Comparison of ENCODE assay signal across 19 cellular contexts in the genomic region with DNA sequence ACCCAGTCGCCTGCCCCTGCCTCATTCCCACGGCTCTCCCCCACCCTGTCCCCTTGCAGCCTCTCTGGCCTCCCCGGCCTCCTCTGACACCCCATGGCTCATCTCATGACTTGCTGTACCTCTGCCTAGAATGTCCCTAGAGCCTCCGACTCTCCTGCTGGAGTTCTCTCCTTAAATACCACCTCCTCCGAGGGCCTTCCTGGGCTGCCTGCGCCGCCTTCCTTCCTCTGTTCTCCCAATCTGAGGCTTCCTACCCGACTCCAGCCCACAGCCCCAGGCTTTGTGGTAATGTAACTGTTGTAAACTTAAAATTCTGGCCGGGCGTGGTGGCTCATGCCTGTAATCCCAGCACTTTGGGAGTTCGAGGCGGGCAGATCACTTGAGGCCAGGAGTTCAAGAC. TPM values are rescaled to one million over a fixed set of nuclear protein-coding genes. Genes with fewer than 3 reads are reported as not detected.
A peak's percentile ranks its signal among the peaks of the same experiment; 100 is the strongest.
DNase-seq lines count a peak whose midpoint lies in the region; ATAC-seq and TF ChIP-seq lines count a peak whose summit lies in the region.
"Had no signal": no experiment of that assay in that cellular context is flagged by ENCODE, and none has a peak within 500 bp of the region (broad histone marks: within the 10 kb centered on the region; RNA-seq: fewer than 3 reads in every experiment).

No MANE protein-coding gene starts in this region.

- H2BK12ac ChIP-seq in neuronal stem cell (ENCODE audit: low read length): peak overlapping the region; percentile 58

- H2AK5ac ChIP-seq in neuronal stem cell (ENCODE audit: low read depth, low read length): no peak overlapping the region

- H3K18ac ChIP-seq in neuronal stem cell (ENCODE audit: low read length): no peak overlapping the region

- H2BK120ac ChIP-seq in neuronal stem cell (ENCODE audit: low read depth, low read length): no peak overlapping the region

- in situ Hi-C loops in GM23248 (cut with MboI): no loop called here

- no peak overlapping the region for H3K4me3 ChIP-seq in heart right ventricle
- H3K4me3 ChIP-seq in RWPE2 (ENCODE audit: severe bottlenecking): no peak overlapping the region
- H3K4me3 ChIP-seq in neuronal stem cell (ENCODE audit: low read length in 2 of 2): no peak overlapping the region
- no peak overlapping the region for H3K4me3 ChIP-seq in GM23248
- H3K4me3 ChIP-seq: BLaER1 treated with 17β-estradiol and CSF1 and Interleukin-3, amounts not matched to agents 10 nM and 100 nM had no signal

- H3K4me1 ChIP-seq in heart right ventricle: peaks cover 0 to 10% (median 5%) of the 10 kb centered on the region in 9 donors
- no peaks in the 10 kb centered on the region for H3K4me1 ChIP-seq in RWPE2 (ENCODE audit: insufficient read depth, poor library complexity, severe bottlenecking)
- H3K4me1 ChIP-seq in neuronal stem cell (ENCODE audit: control insufficient read depth in 2 of 2, insufficient read depth in 1 of 2, low read depth in 1 of 2, low read length in 2 of 2): no peaks in the 10 kb centered on the region
- H3K4me1 ChIP-seq in GM23248 (ENCODE audit: insufficient read depth): no peaks in the 10 kb centered on the region
- H3K4me1 ChIP-seq: Caco-2 had no signal

- H3K9me3 ChIP-seq in heart right ventricle (no peaks in the 10 kb centered on the region), RWPE2 (ENCODE audit: severe bottlenecking) (no peaks in the 10 kb centered on the region), neuronal stem cell (replicated peaks in 1 of 2; ENCODE audit: control insufficient read depth in 2 of 2, insufficient read depth in 1 of 2, low read depth in 1 of 2, low read length in 2 of 2) (no peaks in the 10 kb centered on the region), GM23248 (ENCODE audit: low read depth) (no peaks in the 10 kb centered on the region)
- H3K9me3 ChIP-seq: BLaER1 treated with 17β-estradiol and CSF1 and Interleukin-3, amounts not matched to agents 10 nM and 100 nM; Caco-2 had no signal

- H3K23ac ChIP-seq in neuronal stem cell (ENCODE audit: low read depth, low read length, poor library complexity): no peak overlapping the region

- no peaks in the 10 kb centered on the region for H3K27me3 ChIP-seq in heart right ventricle
- no peaks in the 10 kb centered on the region for H3K27me3 ChIP-seq in RWPE2 (ENCODE audit: insufficient read depth, poor library complexity, severe bottlenecking)
- no peaks in the 10 kb centered on the region for H3K27me3 ChIP-seq in neuronal stem cell (ENCODE audit: control insufficient read depth in 3 of 3, insufficient read depth in 3 of 3, low read depth in 1 of 3, low read length in 3 of 3)
- H3K27me3 ChIP-seq in GM23248 (replicated peaks; ENCODE audit: insufficient read depth): peaks cover 12% of the 10 kb centered on the region
- H3K27me3 ChIP-seq: BLaER1 treated with 17β-estradiol and CSF1 and Interleukin-3, amounts not matched to agents 10 nM and 100 nM had no signal

- TF ChIP-seq CTCF in heart right ventricle (IDR thresholded peaks at IDR 0.05): no peak
- TF ChIP-seq CTCF in RWPE2 (IDR thresholded peaks at IDR 0.05; ENCODE audit: poor library complexity, severe bottlenecking): no peak

- no peak overlapping the region for H3K9ac ChIP-seq in neuronal stem cell (ENCODE audit: low read depth, low read length, poor library complexity)
- H3K9ac ChIP-seq in GM23248: no peak overlapping the region
- H3K9ac ChIP-seq: BLaER1 treated with 17β-estradiol and CSF1 and Interleukin-3, amounts not matched to agents 10 nM and 100 nM had no signal

- H3K79me1 ChIP-seq in neuronal stem cell (ENCODE audit: low read depth, low read length): no peaks in the 10 kb centered on the region

- no peak overlapping the region for H4K8ac ChIP-seq in neuronal stem cell (ENCODE audit: low read depth, low read length)

- no peak overlapping the region for H2BK15ac ChIP-seq in neuronal stem cell (ENCODE audit: low read length)

- H3K27ac ChIP-seq in heart right ventricle: no peak overlapping the region
- H3K27ac ChIP-seq in RWPE2 (ENCODE audit: poor library complexity, severe bottlenecking): no peak overlapping the region
- no peak overlapping the region for H3K27ac ChIP-seq in neuronal stem cell (replicated peaks; ENCODE audit: low read length)
- no peak overlapping the region for H3K27ac ChIP-seq in GM23248
- H3K27ac ChIP-seq: BLaER1 treated with 17β-estradiol and CSF1 and Interleukin-3, amounts not matched to agents 10 nM and 100 nM; C4-2B had no signal

- H2BK5ac ChIP-seq in neuronal stem cell (ENCODE audit: low read length): no peak overlapping the region

- no peaks in the 10 kb centered on the region for H3K79me2 ChIP-seq in GM23248 (ENCODE audit: insufficient read depth)

- intact Hi-C loops in cardiac septum (cut with DNase I): no loop called here
- intact Hi-C loops in heart right ventricle (cut with DNase I): no loop called here

- H3K4me2 ChIP-seq in neuronal stem cell (ENCODE audit: insufficient read depth, low read length, poor library complexity, severe bottlenecking) (no peak overlapping the region), GM23248 (ENCODE audit: unreplicated experiment) (no peak overlapping the region)

- no peaks in the 10 kb centered on the region for H3F3A ChIP-seq in GM23248 (ENCODE audit: insufficient read depth)

- 90 to 96% methylated on average over 12 of the region's 12 CpGs for WGBS in heart right ventricle, 2 donors
- WGBS in neuronal stem cell (ENCODE audit: extremely low coverage in 2 of 2, insufficient read length in 2 of 2, insufficient replicate concordance in 1 of 2), 2 donors: no CpG with 5 or more reads among the region's 12 CpGs
- WGBS in GM23248 (ENCODE audit: low coverage in 1 of 2, low lambda C conversion rate in 2 of 2, missing lambda C conversion rate in 2 of 2), 2 experiments: 59 to 69% methylated on average over 12 of the region's 12 CpGs

- no peaks in the 10 kb centered on the region for H4K20me1 ChIP-seq in GM23248 (ENCODE audit: insufficient read depth)
- H4K20me1 ChIP-seq: BLaER1 treated with 17β-estradiol and CSF1 and Interleukin-3, amounts not matched to agents 10 nM and 100 nM had no signal

- no peak overlapping the region for H2AFZ ChIP-seq in neuronal stem cell (ENCODE audit: low read length)
- no peak overlapping the region for H2AFZ ChIP-seq in GM23248

- no peak overlapping the region for H4K91ac ChIP-seq in neuronal stem cell (ENCODE audit: low read depth, low read length, poor library complexity)

- H3K9me2 ChIP-seq in GM23248 (ENCODE audit: insufficient read depth): no peaks in the 10 kb centered on the region

- no peaks in the 10 kb centered on the region for H3K36me3 ChIP-seq in heart right ventricle
- H3K36me3 ChIP-seq in RWPE2 (ENCODE audit: low read depth): no peaks in the 10 kb centered on the region
- no peaks in the 10 kb centered on the region for H3K36me3 ChIP-seq in neuronal stem cell (replicated peaks in 1 of 2; ENCODE audit: control insufficient read depth in 2 of 2, insufficient read depth in 2 of 2, low read length in 2 of 2)
- no peaks in the 10 kb centered on the region for H3K36me3 ChIP-seq in GM23248 (ENCODE audit: low read depth)
- H3K36me3 ChIP-seq: BLaER1 treated with 17β-estradiol and CSF1 and Interleukin-3, amounts not matched to agents 10 nM and 100 nM had no signal

- DNase-seq in cardiac septum (ENCODE audit: low spot score) (peak; percentile 69), heart right ventricle (no peak), RWPE2 (ENCODE audit: low spot score) (peak; percentile 34), neuronal stem cell (ENCODE audit: low spot score) (no peak), GM23248 (no peak)
- DNase-seq: 8988T; ACHN; Caco-2; Calu3; CD4-positive, alpha-beta T cell; CD8-positive, alpha-beta T cell; DMS79 treated with DMSO at 0.1 percent for 48 hours; GF-D8 had no signal

- ATAC-seq in heart right ventricle (no peak), RWPE2 (ENCODE audit: low read depth) (no peak), GM21723 (IDR thresholded peaks at IDR 0.05; ENCODE audit: unreplicated experiment) (no peak)
- ATAC-seq: CD8-positive, alpha-beta T cell had no signal

- no peak overlapping the region for H3K14ac ChIP-seq in neuronal stem cell (ENCODE audit: low read length)

- H3K4ac ChIP-seq in neuronal stem cell (ENCODE audit: low read length): no peak overlapping the region

RNA-seq across cellular contexts. Expression of a gene that starts 27.7 kb away (rescaled TPM):
- not detected for total RNA-seq in cardiac septum
- total RNA-seq in heart right ventricle: not detected
- not detected for polyA plus RNA-seq in heart right ventricle
- polyA plus RNA-seq in neuronal stem cell (2013, experiment 1 of 2): not detected
- polyA plus RNA-seq in neuronal stem cell (2013, experiment 2 of 2): not detected
- not detected in 2 replicates for total RNA-seq in GM23248 (2014; rRNA removed; shearing (Covaris generic))
- polyA plus RNA-seq in GM23248 (2016; fragmentation: Nextera tagmentation; extraction: Ambion mirVana): not detected in 2 replicates
- total RNA-seq: A673; Caco-2; Calu3; CD8-positive, alpha-beta T cell had no signal
- polyA plus RNA-seq: AG04450, BJ had no signal

RNA-seq across cellular contexts. Expression of a gene that starts 40.3 kb away (rescaled TPM):
- total RNA-seq in cardiac septum (not detected), heart right ventricle (under 1 TPM in 2 of 10 donors, not detected in 8; 0.40 to 0.49 TPM)
- polyA plus RNA-seq in heart right ventricle (under 1 TPM in 1 of 2 donors, not detected in 1; 0.09 TPM), GM23248 (2016; fragmentation: Nextera tagmentation; extraction: Ambion mirVana) (not detected in 2 replicates)
- polyA plus RNA-seq in neuronal stem cell (2013, experiment 1 of 2): not detected
- not detected for polyA plus RNA-seq in neuronal stem cell (2013, experiment 2 of 2)
- total RNA-seq in GM23248 (2014; rRNA removed; shearing (Covaris generic)): not detected in 2 replicates
- total RNA-seq: Caco-2; Calu3; CD4-positive, alpha-beta T cell; CD8-positive, alpha-beta T cell had no signal
- polyA plus RNA-seq: AG04450, BJ had no signal

RNA-seq across cellular contexts. Expression of a gene that starts 49.5 kb away (rescaled TPM):
- total RNA-seq in cardiac septum: 0.97 TPM
- total RNA-seq in heart right ventricle: 1 to 10 TPM in 1 of 10 donors, under 1 TPM in 8, not detected in 1; 0.17 to 1.4 (median 0.54) TPM
- polyA plus RNA-seq in heart right ventricle: under 1 TPM; 0.10 to 0.15 TPM
- polyA plus RNA-seq in neuronal stem cell (2013, experiment 1 of 2): not detected
- polyA plus RNA-seq in neuronal stem cell (2013, experiment 2 of 2): not detected
- not detected in 2 replicates for total RNA-seq in GM23248 (2014; rRNA removed; shearing (Covaris generic))
- not detected in 2 replicates for polyA plus RNA-seq in GM23248 (2016; fragmentation: Nextera tagmentation; extraction: Ambion mirVana)
- total RNA-seq: A673, Caco-2, Calu3 had no signal
- polyA plus RNA-seq: AG04450, BJ had no signal

RNA-seq across cellular contexts. Expression of a gene that starts 50.9 kb away (rescaled TPM):
- total RNA-seq in cardiac septum: not detected
- not detected for total RNA-seq in heart right ventricle
- not detected for polyA plus RNA-seq in heart right ventricle
- polyA plus RNA-seq in neuronal stem cell (2013, experiment 1 of 2): not detected
- not detected for polyA plus RNA-seq in neuronal stem cell (2013, experiment 2 of 2)
- not detected in 2 replicates for total RNA-seq in GM23248 (2014; rRNA removed; shearing (Covaris generic))
- not detected in 2 replicates for polyA plus RNA-seq in GM23248 (2016; fragmentation: Nextera tagmentation; extraction: Ambion mirVana)
- total RNA-seq: A673; Caco-2; Calu3; CD4-positive, alpha-beta T cell had no signal
- polyA plus RNA-seq: AG04450, BJ had no signal

Comparison
In these comparisons a context has a peak if more than half of its experiments do, and no peak if none do; other contexts are left out.
1. DNase-seq: peak in cardiac septum (single experiment) and RWPE2 (single experiment); none in heart right ventricle (0 of 2), neuronal stem cell (single experiment) and GM23248 (single experiment).